In genomic region chr1:234169161-234169849, GRCh38 we compare ENCODE assay signal across 21 cellular contexts.
DNase-seq lines count a peak whose midpoint lies in the region; ATAC-seq and TF ChIP-seq lines count a peak whose summit lies in the region.
"Had no signal": no experiment of that assay in that cellular context is flagged by ENCODE, and none has a peak within 500 bp of the region (broad histone marks: within the 10 kb centered on the region; RNA-seq: fewer than 3 reads in every experiment).

No MANE protein-coding gene starts in this region.

- H3K4me1 ChIP-seq in right atrium auricular region, result no peaks in the 10 kb centered on the region

- H3K27ac Mint-ChIP-seq in T-cell, result no peak overlapping the region
- H3K27ac Mint-ChIP-seq: CD4-positive, alpha-beta memory T cell had no signal

- H3K4me1 Mint-ChIP-seq in T-cell, result peaks cover 11 to 29% (median 18%) of the 10 kb centered on the region in 3 donors
- H3K4me1 Mint-ChIP-seq: IgD-negative memory B cell had no signal

- intact Hi-C loops in Right ventricle myocardium inferior (cut with DNase I), result no loop called here

- no peaks in the 10 kb centered on the region for H3K36me3 ChIP-seq in right atrium auricular region
- H3K36me3 ChIP-seq: BLaER1 treated with 17β-estradiol and CSF1 and Interleukin-3, amounts not matched to agents 10 nM and 100 nM had no signal

- DNase-seq in DMS53 (lab: John Stamatoyannopoulos, UW) (peak; percentile 7), DMS53 treated with DMSO at 0.1 percent for 48 hours (lab: John Stamatoyannopoulos, UW; ENCODE audit: unreplicated experiment) (no peak), right atrium auricular region (ENCODE audit: low spot score) (peak; percentile 40), Right ventricle myocardium inferior (ENCODE audit: missing footprints) (no peak), dedifferentiated amniotic fluid mesenchymal stem cell (ENCODE audit: extremely low spot score) (peak; percentile 1), foreskin fibroblast (no peak), T-cell (no peak)
- DNase-seq: ACHN; CD4-positive, alpha-beta memory T cell; EL; GF-D8; NCI-H1092; NCI-H1436 treated with DMSO at 0.1 percent for 48 hours; NCI-H1930; NCI-H2227 treated with DMSO at 0.1 percent for 48 hours; NCI-H510A had no signal

- CTCF ChIA-PET in T-cell (lab: Charles Lee), result no interaction called here

- H3K27me3 Mint-ChIP-seq in T-cell, result peaks cover 0 to 3% of the 10 kb centered on the region in 2 donors

- no peak overlapping the region for H3K27ac ChIP-seq in right atrium auricular region
- H3K27ac ChIP-seq: 22Rv1 had no signal

- H3K4me3 ChIP-seq in right atrium auricular region, result no peak overlapping the region
- no peak overlapping the region for H3K4me3 ChIP-seq in foreskin fibroblast (ENCODE audit: low read depth in 1 of 2, low read length in 2 of 2)
- H3K4me3 ChIP-seq: BLaER1 treated with 17β-estradiol and CSF1 and Interleukin-3, amounts not matched to agents 10 nM and 100 nM had no signal

- ATAC-seq in Right ventricle myocardium inferior (no peak), GM19452 (IDR thresholded peaks at IDR 0.05; ENCODE audit: unreplicated experiment) (no peak), T-cell (replicated peaks in 1 of 4) (no peak)
- ATAC-seq: SK-N-SH treated with all-trans-retinoic acid at 6 μM for 48 hours had no signal

- no peaks in the 10 kb centered on the region for H3K36me3 Mint-ChIP-seq in T-cell
- H3K36me3 Mint-ChIP-seq: CD4-positive, alpha-beta memory T cell; IgD-negative memory B cell had no signal

- TF ChIP-seq CTCF in right atrium auricular region (IDR thresholded peaks at IDR 0.05), result no peak
- TF ChIP-seq CTCF in foreskin fibroblast (IDR thresholded peaks at IDR 0.05; ENCODE audit: low read depth, low read length), result no peak

- POLR2A ChIA-PET in T-cell (lab: Charles Lee), result interaction anchor here (0.6 kb wide), 2 partner anchors 229 to 368 kb away, joined by 3 to 6 read pairs; no protein-coding TSS in a partner anchor

- no peaks in the 10 kb centered on the region for H3K9me3 ChIP-seq in right atrium auricular region
- H3K9me3 ChIP-seq: BLaER1 treated with 17β-estradiol and CSF1 and Interleukin-3, amounts not matched to agents 10 nM and 100 nM had no signal

- no peaks in the 10 kb centered on the region for H3K27me3 ChIP-seq in right atrium auricular region
- H3K27me3 ChIP-seq: BLaER1 treated with 17β-estradiol and CSF1 and Interleukin-3, amounts not matched to agents 10 nM and 100 nM had no signal

- no peak overlapping the region for H3K4me3 Mint-ChIP-seq in T-cell
- H3K4me3 Mint-ChIP-seq: CD4-positive, alpha-beta memory T cell; IgD-negative memory B cell had no signal

- no peaks in the 10 kb centered on the region for H3K9me3 Mint-ChIP-seq in T-cell
- H3K9me3 Mint-ChIP-seq: CD4-positive, alpha-beta memory T cell had no signal

Comparison
In these comparisons a context has a peak if more than half of its experiments do, and no peak if none do; other contexts are left out.
1. DNase-seq: peak in DMS53 (single experiment), right atrium auricular region (single experiment) and dedifferentiated amniotic fluid mesenchymal stem cell (single experiment); none in DMS53 treated with DMSO at 0.1 percent for 48 hours (single experiment), Right ventricle myocardium inferior (single experiment), foreskin fibroblast (0 of 2) and T-cell (0 of 34).